ENCODE assay signal across 17 cellular contexts in genomic region chr19:16461630-16462051, GRCh38. TPM values are rescaled to one million over a fixed set of nuclear protein-coding genes. Genes with fewer than 3 reads are reported as not detected.
A peak's percentile ranks its signal among the peaks of the same experiment; 100 is the strongest.
DNase-seq lines count a peak whose midpoint lies in the region; ATAC-seq, FAIRE-seq and TF ChIP-seq lines count a peak whose summit lies in the region.
"Had no signal": no experiment of that assay in that cellular context is flagged by ENCODE, and none has a peak within 500 bp of the region (broad histone marks: within the 10 kb centered on the region; RNA-seq: fewer than 3 reads in every experiment).

No MANE protein-coding gene starts in this region.

- H3K4me1 ChIP-seq in stomach: peaks cover 40 to 87% (median 58%) of the 10 kb centered on the region in 4 donors

- peaks cover 0 to 4% (median 0%) of the 10 kb centered on the region in 4 donors for H3K36me3 ChIP-seq in stomach
- H3K36me3 ChIP-seq: pancreas had no signal

- H3K4me1 Mint-ChIP-seq in central memory CD8-positive, alpha-beta T cell: peaks cover 68% of the 10 kb centered on the region
- peaks cover 85% of the 10 kb centered on the region for H3K4me1 Mint-ChIP-seq in stimulated activated memory B cell treated with anti-CD40 and anti-IgM and Interleukin-4, amounts not matched to agents 10 μg/mL and 1 μg/mL and 100 μg/mL, for 72 hours

- H3K27me3 Mint-ChIP-seq in central memory CD8-positive, alpha-beta T cell: no peaks in the 10 kb centered on the region
- no peaks in the 10 kb centered on the region for H3K27me3 Mint-ChIP-seq in stimulated activated memory B cell treated with anti-CD40 and anti-IgM and Interleukin-4, amounts not matched to agents 10 μg/mL and 1 μg/mL and 100 μg/mL, for 72 hours
- H3K27me3 Mint-ChIP-seq: activated CD4-positive, alpha-beta memory T cell treated with anti-CD3 and anti-CD28 coated beads for 36 hours; type B pancreatic cell had no signal

- H3K27me3 ChIP-seq in layer of hippocampus (ENCODE audit: control insufficient read depth, insufficient read depth, low read length) (no peaks in the 10 kb centered on the region), stomach (no peaks in the 10 kb centered on the region)
- H3K27me3 ChIP-seq: pancreas had no signal

- peak overlapping the region; percentile 59 for H3K27ac ChIP-seq in layer of hippocampus (ENCODE audit: low read depth, low read length)
- peak overlapping the region in 1 of 5 donors; percentile 42 for H3K27ac ChIP-seq in stomach
- H3K27ac ChIP-seq: pancreas had no signal

- no peaks in the 10 kb centered on the region for H3K9me3 Mint-ChIP-seq in central memory CD8-positive, alpha-beta T cell
- no peaks in the 10 kb centered on the region for H3K9me3 Mint-ChIP-seq in stimulated activated memory B cell treated with anti-CD40 and anti-IgM and Interleukin-4, amounts not matched to agents 10 μg/mL and 1 μg/mL and 100 μg/mL, for 72 hours
- H3K9me3 Mint-ChIP-seq: activated CD4-positive, alpha-beta memory T cell treated with anti-CD3 and anti-CD28 coated beads for 36 hours; type B pancreatic cell had no signal

- 76 to 86% (median 84%) methylated on average over 7 to 9 of the region's 9 CpGs for WGBS in stomach, 5 donors

- H3K4me3 Mint-ChIP-seq in central memory CD8-positive, alpha-beta T cell: no peak overlapping the region
- no peak overlapping the region for H3K4me3 Mint-ChIP-seq in stimulated activated memory B cell treated with anti-CD40 and anti-IgM and Interleukin-4, amounts not matched to agents 10 μg/mL and 1 μg/mL and 100 μg/mL, for 72 hours
- H3K4me3 Mint-ChIP-seq: activated CD4-positive, alpha-beta memory T cell treated with anti-CD3 and anti-CD28 coated beads for 36 hours; type B pancreatic cell had no signal

- intact Hi-C loops in stomach (cut with DNase I; ENCODE audit: low total_unique reads): no loop called here

- H3K27ac Mint-ChIP-seq in central memory CD8-positive, alpha-beta T cell (ENCODE audit: low read depth): peak overlapping the region; percentile 79
- peak overlapping the region; percentile 79 for H3K27ac Mint-ChIP-seq in stimulated activated memory B cell treated with anti-CD40 and anti-IgM and Interleukin-4, amounts not matched to agents 10 μg/mL and 1 μg/mL and 100 μg/mL, for 72 hours
- H3K27ac Mint-ChIP-seq: activated CD4-positive, alpha-beta memory T cell treated with anti-CD3 and anti-CD28 coated beads for 36 hours; type B pancreatic cell had no signal

- peaks cover 5% of the 10 kb centered on the region for H3K36me3 Mint-ChIP-seq in central memory CD8-positive, alpha-beta T cell (ENCODE audit: insufficient read depth)
- H3K36me3 Mint-ChIP-seq in stimulated activated memory B cell treated with anti-CD40 and anti-IgM and Interleukin-4, amounts not matched to agents 10 μg/mL and 1 μg/mL and 100 μg/mL, for 72 hours: peaks cover 15% of the 10 kb centered on the region

- no peak overlapping the region for H3K4me3 ChIP-seq in stomach
- H3K4me3 ChIP-seq: pancreas had no signal

- no peak for TF ChIP-seq POLR2A in stomach (IDR thresholded peaks at IDR 0.05)

- no peak for FAIRE-seq in urothelium cell line (lab: Jason Lieb, UNC)
- FAIRE-seq: pancreas had no signal

- H3K9me3 ChIP-seq in stomach: no peaks in the 10 kb centered on the region
- H3K9me3 ChIP-seq: pancreas had no signal

- no peak for TF ChIP-seq CTCF in stomach (IDR thresholded peaks at IDR 0.05)

- no peak for ATAC-seq in central memory CD8-positive, alpha-beta T cell (replicated peaks; ENCODE audit: extremely low read depth, poor library complexity, severe bottlenecking)
- no peak for ATAC-seq in stimulated activated memory B cell treated with anti-CD40 and anti-IgM and Interleukin-4, amounts not matched to agents 10 μg/mL and 1 μg/mL and 100 μg/mL, for 72 hours
- ATAC-seq in GM19351 (IDR thresholded peaks at IDR 0.05; ENCODE audit: unreplicated experiment): no peak
- ATAC-seq: pancreas had no signal

- DNase-seq in NCI-H1694 (lab: John Stamatoyannopoulos, UW): peak; percentile 66
- no peak for DNase-seq in central memory CD8-positive, alpha-beta T cell (ENCODE audit: low spot score in 2 of 2)
- DNase-seq in EL: no peak
- no peak for DNase-seq in urothelium cell line (ENCODE audit: low spot score)
- DNase-seq in stomach: no peak
- DNase-seq: activated CD4-positive, alpha-beta memory T cell treated with anti-CD3 and anti-CD28 coated beads for 36 hours; activated effector memory CD4-positive, alpha-beta T cell treated with Interleukin-2 at 50 U/mL for 16 hours; aorta; NCI-H1930; pancreas; SHP77 had no signal

- no peak for TF ChIP-seq EP300 in stomach (IDR thresholded peaks at IDR 0.05)

RNA-seq across cellular contexts. Expression of gene EPS15L1, which starts 10.1 kb away (rescaled TPM):
- 10 to 100 TPM; 17.7 to 67.7 (median 26.1) TPM for total RNA-seq in stomach
- 10 to 100 TPM; 15.6 to 20.2 (median 16.2) TPM for polyA plus RNA-seq in stomach

RNA-seq across cellular contexts. Expression of gene CALR3, which starts 34.3 kb away (rescaled TPM):
- total RNA-seq in stomach: not detected
- not detected for polyA plus RNA-seq in stomach
- total RNA-seq: activated CD4-positive, alpha-beta memory T cell treated with anti-CD3 and anti-CD28 coated beads for 36 hours; aorta; Daoy; mononuclear cell; pancreas had no signal
- polyA plus RNA-seq: aorta had no signal

RNA-seq across cellular contexts. Expression of gene C19orf44, which starts 34.6 kb away (rescaled TPM):
- total RNA-seq in stomach: 10 to 100 TPM in 1 of 5 donors, 1 to 10 TPM in 3, not detected in 1; 2.6 to 40.3 (median 5.2) TPM
- polyA plus RNA-seq in stomach: 1 to 10 TPM; 2.4 to 3.9 (median 3.2) TPM
